In the genomic region with DNA sequence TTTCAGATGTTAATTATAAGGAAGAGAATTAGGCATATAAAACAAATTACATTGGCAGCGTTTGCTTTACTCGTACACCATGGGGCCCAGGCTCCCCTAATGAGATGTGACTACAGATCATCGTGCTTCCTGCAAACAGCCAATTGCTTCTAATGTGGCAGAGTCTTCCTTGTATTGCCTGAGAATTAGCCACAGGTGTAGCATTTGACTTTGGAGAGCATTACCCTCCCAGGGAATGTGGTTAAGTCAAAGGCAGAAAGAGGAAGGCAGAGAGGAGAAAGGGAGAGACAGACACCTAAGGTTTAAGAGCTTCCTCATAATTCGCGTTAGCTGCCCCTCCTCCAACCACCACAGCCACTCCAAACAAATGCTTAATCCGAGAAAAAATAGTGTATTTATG, we compare ENCODE assay signal across 23 cellular contexts.
A peak's percentile ranks its signal among the peaks of the same experiment; 100 is the strongest.
DNase-seq lines count a peak whose midpoint lies in the region; ATAC-seq, FAIRE-seq and TF ChIP-seq lines count a peak whose summit lies in the region.
"Had no signal": no experiment of that assay in that cellular context is flagged by ENCODE, and none has a peak within 500 bp of the region (broad histone marks: within the 10 kb centered on the region; RNA-seq: fewer than 3 reads in every experiment).

No MANE protein-coding gene starts in this region.

- peak overlapping the region; percentile 49; the same call in 1 of the 2 replicates for H3K4me2 ChIP-seq in DND-41 (ENCODE audit: insufficient read depth, low read length)
- peak overlapping the region; percentile 44; the same call in 1 of the 2 replicates for H3K4me2 ChIP-seq in GM12878 (ENCODE audit: control insufficient read depth, insufficient read depth)

- RAD21 ChIA-PET in GM12878 (lab: Charles Lee; ENCODE audit: unreplicated experiment): interaction anchor here (2.0 to 2.1 kb wide), 2 partner anchors 16 to 29 kb away, joined by 5 to 10 read pairs; no protein-coding TSS in a partner anchor

- 33% methylated on average over 6 of the region's 6 CpGs for WGBS in GM12878 (ENCODE audit: insufficient coverage, insufficient replicate concordance, low lambda C conversion rate, missing lambda C conversion rate)

- ATAC-seq in DND-41 (ENCODE audit: insufficient read depth, low read depth): peak; percentile 94
- ATAC-seq in GM12878: peak; percentile 24; the same call in 2 of the 3 replicates
- ATAC-seq in HG03469 (IDR thresholded peaks at IDR 0.05; ENCODE audit: unreplicated experiment): no peak
- ATAC-seq: heart right ventricle, PC-3 had no signal

- TF ChIP-seq EP300 in GM12878 (IDR thresholded peaks at IDR 0.05; ENCODE audit: borderline replicate concordance in 1 of 2, control insufficient read depth in 1 of 2, low read depth in 2 of 2, low read length in 2 of 2): no peak

- DNase-seq in DND-41: peak; percentile 64
- peak; percentile 86 for DNase-seq in KBM-7
- DNase-seq in NOMO-1 (lab: John Stamatoyannopoulos, UW; ENCODE audit: unreplicated experiment in 2 of 2): peak; percentile 57 to 73
- no peak for DNase-seq in GM12878 (ENCODE audit: low read depth, low spot score)
- DNase-seq in GM19240 (ENCODE audit: insufficient read length, low spot score): no peak
- DNase-seq in NCI-H526 treated with DMSO at 0.1 percent for 48 hours (lab: John Stamatoyannopoulos, UW): no peak
- DNase-seq: activated B cell treated with CpG ODN at 0.5 μM for 24 hours; activated CD4-positive, alpha-beta memory T cell treated with anti-CD3 and anti-CD28 coated beads for 36 hours; activated T-cell treated with anti-CD3 and anti-CD28 coated beads for 4 hours; adrenal gland; CD4-positive, CD25-positive, alpha-beta regulatory T cell; DMS153; heart right ventricle; immature natural killer cell; left ventricle myocardium inferior; NCI-H1694; NCI-H446; nephron progenitor cell; PC-3; testis had no signal

- H2AFZ ChIP-seq in DND-41 (ENCODE audit: low read depth, low read length) (no peak overlapping the region), GM12878 (ENCODE audit: control insufficient read depth, low read depth, low read length) (peak overlapping the region; percentile 34; the same call in 1 of the 2 replicates)

- H3K27ac ChIP-seq in DND-41 (ENCODE audit: low read length) (peak overlapping the region; percentile 67), GM12878 (ENCODE audit: control insufficient read depth, insufficient read depth) (peak overlapping the region; percentile 54)
- H3K27ac ChIP-seq: adrenal gland, heart right ventricle, left ventricle myocardium inferior, SJCRH30, testis had no signal

- no peaks in the 10 kb centered on the region for H3K79me2 ChIP-seq in DND-41 (ENCODE audit: insufficient read depth, low read length)
- H3K79me2 ChIP-seq in GM12878 (ENCODE audit: control insufficient read depth, insufficient read depth, low read length): no peaks in the 10 kb centered on the region

- no peak for TF ChIP-seq CTCF in DND-41 (IDR thresholded peaks at IDR 0.05; ENCODE audit: borderline replicate concordance, extremely low read depth, low read length, poor library complexity, severe bottlenecking)
- no peak for TF ChIP-seq CTCF in GM12878 (IDR thresholded peaks at IDR 0.05 in 2 of 3, conservative IDR thresholded peaks at IDR 0.05 in 1 of 3; ENCODE audit: control insufficient read depth in 2 of 3, extremely low read depth in 1 of 3, insufficient read depth in 1 of 3, low read depth in 3 of 3, low read length in 3 of 3)

- POLR2A ChIA-PET in GM12878 (lab: Charles Lee): no interaction called here

- intact Hi-C loops in GM12878 (cut with micrococcal nuclease; ENCODE audit: unreplicated experiment): no loop called here

- no peak overlapping the region; the same call in 1 of the 2 replicates for H3K9ac ChIP-seq in DND-41 (ENCODE audit: low read depth, low read length)
- H3K9ac ChIP-seq in GM12878 (ENCODE audit: control insufficient read depth, insufficient read depth, low read length): no peak overlapping the region

- no peak for TF ChIP-seq RAD21 in GM12878 (IDR thresholded peaks at IDR 0.05; ENCODE audit: insufficient read depth, low read depth, low read length)

- H3K9me3 ChIP-seq in DND-41 (ENCODE audit: insufficient read depth, low read length, severe bottlenecking) (no peaks in the 10 kb centered on the region), GM12878 (replicated peaks; ENCODE audit: control insufficient read depth, insufficient read depth, low read length) (no peaks in the 10 kb centered on the region)
- H3K9me3 ChIP-seq: adrenal gland, HAP-1, heart right ventricle, left ventricle myocardium inferior, SJCRH30, testis had no signal

- H3K4me1 ChIP-seq in DND-41 (ENCODE audit: insufficient read depth, low read length) (peaks cover 25% of the 10 kb centered on the region), GM12878 (ENCODE audit: control insufficient read depth, insufficient read depth, low read length) (peaks cover 16% of the 10 kb centered on the region)
- H3K4me1 ChIP-seq: adrenal gland, heart right ventricle, left ventricle myocardium inferior, testis had no signal

- no peaks in the 10 kb centered on the region for H3K27me3 ChIP-seq in DND-41 (ENCODE audit: insufficient read depth, low read length, poor library complexity)
- no peaks in the 10 kb centered on the region for H3K27me3 ChIP-seq in GM12878 (replicated peaks in 1 of 2; ENCODE audit: control insufficient read depth in 2 of 2, insufficient read depth in 2 of 2, low read length in 1 of 2)
- H3K27me3 ChIP-seq: heart right ventricle, SJCRH30, testis had no signal

- no peak for FAIRE-seq in GM12878 (lab: Jason Lieb, UNC)

- H4K20me1 ChIP-seq in DND-41 (ENCODE audit: insufficient read depth, low read length): no peaks in the 10 kb centered on the region
- H4K20me1 ChIP-seq in GM12878 (ENCODE audit: control insufficient read depth, insufficient read depth): no peaks in the 10 kb centered on the region

- SMC1A ChIA-PET in GM12878 (lab: Charles Lee; ENCODE audit: uncharacterized antibody, unreplicated experiment): interaction anchor here (1.6 to 2.4 kb wide), 5 partner anchors 10 to 21 kb away, joined by 5 to 13 read pairs (median 8); no protein-coding TSS in a partner anchor

- no peak for TF ChIP-seq POLR2A in GM12878 (IDR thresholded peaks at IDR 0.05; ENCODE audit: low read depth, low read length)

- in situ Hi-C loops in KBM-7 (cut with MboI; ENCODE audit: low pct_unique_long_range_greater_than_20kb, low sequenced_read_pairs): no loop called here
- in situ Hi-C loops in GM12878 (cut with MboI): no loop called here

- H3K4me3 ChIP-seq in DND-41 (ENCODE audit: low read depth in 1 of 2, low read length in 2 of 2) (no peak overlapping the region), GM12878 (no peak overlapping the region)
- H3K4me3 ChIP-seq: adrenal gland, HAP-1, heart right ventricle, left ventricle myocardium inferior, SJCRH30, testis had no signal

- BruUV-seq in GM12878 (replicated peaks; lab: Mats Ljungman, UMichigan): no TSS peak

- no peaks in the 10 kb centered on the region for H3K36me3 ChIP-seq in DND-41 (ENCODE audit: insufficient read depth, low read length)
- no peaks in the 10 kb centered on the region for H3K36me3 ChIP-seq in GM12878 (ENCODE audit: control insufficient read depth in 2 of 2, insufficient read depth in 2 of 2, low read length in 1 of 2)
- H3K36me3 ChIP-seq: adrenal gland, HAP-1, heart right ventricle, left ventricle myocardium inferior, SJCRH30 had no signal

- CTCF ChIA-PET in GM12878 (lab: Yijun Ruan, JAX): no interaction called here

TF ChIP-seq in GM12878, 131 proteins besides CTCF, POLR2A, EP300 and RAD21:
- TF ChIP-seq IKZF1 (conservative IDR thresholded peaks at IDR 0.05): no peak
- TF ChIP-seq DPF2 (IDR thresholded peaks at IDR 0.05): no peak

Comparison
In these comparisons a context has a peak if more than half of its experiments do, and no peak if none do; other contexts are left out.
1. DNase-seq: peak in DND-41 (single experiment), KBM-7 (single experiment) and NOMO-1 (2 of 2); none in GM12878 (single experiment), GM19240 (single experiment) and NCI-H526 treated with DMSO at 0.1 percent for 48 hours (single experiment).